ENCODE assay signal across 3 cellular contexts in the genomic region with DNA sequence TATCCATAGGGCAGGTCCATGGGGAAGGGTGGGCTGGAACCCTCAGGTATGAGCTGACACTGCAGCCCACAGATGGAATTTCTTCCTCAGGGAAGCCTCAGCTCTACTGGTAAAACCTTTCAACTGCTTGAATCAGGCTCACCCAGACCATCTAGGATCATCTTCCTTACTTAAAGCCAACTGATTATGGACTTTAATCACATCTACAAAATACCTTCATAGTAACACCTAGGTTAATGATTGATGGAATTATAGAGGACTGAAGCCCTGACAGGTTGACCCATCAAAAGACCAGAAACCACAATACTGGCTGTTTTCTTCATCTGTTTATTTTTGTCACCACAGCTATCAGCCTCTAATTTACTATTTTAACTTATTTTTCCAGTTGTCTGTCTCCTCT.
"Had no signal": no experiment of that assay in that cellular context is flagged by ENCODE, and none has a peak within 500 bp of the region (broad histone marks: within the 10 kb centered on the region; RNA-seq: fewer than 3 reads in every experiment).

No MANE protein-coding gene starts in this region.

- DNase-seq: GDM1, GF-D8 had no signal

- ATAC-seq: GM12878 had no signal
